Comparison of ENCODE assay signal across 13 cellular contexts in the genomic region with DNA sequence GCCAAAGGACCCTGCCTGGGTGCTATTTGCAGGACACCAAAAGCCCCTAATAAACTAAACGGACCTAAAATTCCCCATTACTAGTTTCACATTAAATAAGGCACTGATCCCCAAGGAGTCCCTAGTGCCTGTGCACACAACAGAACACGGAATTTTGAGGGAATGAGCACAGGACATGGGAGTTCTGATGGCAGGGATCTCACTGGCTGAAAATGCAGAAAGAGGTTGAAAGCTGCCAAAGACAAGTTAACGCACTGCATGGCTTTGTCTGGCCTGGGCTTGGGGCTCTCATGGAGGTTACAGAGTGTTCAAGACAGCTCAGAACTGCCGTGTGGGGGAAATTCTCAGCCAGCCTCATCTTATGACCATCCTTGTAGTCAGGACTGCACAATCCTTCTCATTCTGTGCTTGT. TPM values are rescaled to one million over a fixed set of nuclear protein-coding genes. Genes with fewer than 3 reads are reported as not detected.
A peak's percentile ranks its signal among the peaks of the same experiment; 100 is the strongest.
DNase-seq lines count a peak whose midpoint lies in the region; ATAC-seq and TF ChIP-seq lines count a peak whose summit lies in the region.
"Had no signal": no experiment of that assay in that cellular context is flagged by ENCODE, and none has a peak within 500 bp of the region (broad histone marks: within the 10 kb centered on the region; RNA-seq: fewer than 3 reads in every experiment).

No MANE protein-coding gene starts in this region.

- POLR2A ChIA-PET in SK-N-SH (lab: Yijun Ruan, JAX) (no interaction called here), HEK293T (lab: Yijun Ruan, JAX) (no interaction called here)

- H3K9me2 ChIP-seq in SK-N-SH = no peaks in the 10 kb centered on the region

- H3K9ac ChIP-seq in SK-N-SH = no peak overlapping the region

- DNase-seq in SK-N-SH = no peak
- no peak for DNase-seq in stimulated activated naive CD8-positive, alpha-beta T cell treated with anti-CD3 and anti-CD28 coated beads, Interleukin-15, Interleukin-2, amounts not matched to agents 100 U/mL and 50 U/mL, for 24 hours
- no peak for DNase-seq in HEK293T (ENCODE audit: extremely low spot score)
- DNase-seq in cerebellum (ENCODE audit: low spot score) = no peak
- DNase-seq in foreskin fibroblast = no peak
- DNase-seq: activated CD4-positive, alpha-beta T cell treated with anti-CD3 and anti-CD28 coated beads, Interleukin-2, amount 50 U/mL, for 48 hours; NCI-H2171 had no signal

- no peaks in the 10 kb centered on the region for H3K27me3 ChIP-seq in SK-N-SH (ENCODE audit: insufficient read depth)

- no peak for TF ChIP-seq RAD21 in SK-N-SH (IDR thresholded peaks at IDR 0.05; ENCODE audit: low read length)

- H3F3A ChIP-seq in SK-N-SH (replicated peaks; ENCODE audit: insufficient read depth) = no peaks in the 10 kb centered on the region

- no peak for TF ChIP-seq EP300 in SK-N-SH (IDR thresholded peaks at IDR 0.05; ENCODE audit: borderline replicate concordance in 1 of 2, low read depth in 1 of 2, low read length in 1 of 2)

- no peaks in the 10 kb centered on the region for H3K79me2 ChIP-seq in SK-N-SH (ENCODE audit: insufficient read depth)

- no peaks in the 10 kb centered on the region for H3K9me3 ChIP-seq in SK-N-SH

- ATAC-seq in SK-N-SH treated with all-trans-retinoic acid at 6 μM for 48 hours (no peak), HG02642 (IDR thresholded peaks at IDR 0.05; ENCODE audit: poor library complexity, unreplicated experiment) (peak; percentile 48), HG03469 (IDR thresholded peaks at IDR 0.05; ENCODE audit: unreplicated experiment) (peak; percentile 8)
- peak; percentile 41 for ATAC-seq in stimulated activated naive CD8-positive, alpha-beta T cell treated with anti-CD3 and anti-CD28 coated beads, Interleukin-15, Interleukin-2, amounts not matched to agents 100 U/mL and 50 U/mL, for 24 hours
- ATAC-seq: HepG2; naive thymus-derived CD8-positive, alpha-beta T cell had no signal

- no peak overlapping the region for H3K27ac ChIP-seq in SK-N-SH (ENCODE audit: low read depth in 2 of 2, low read length in 1 of 2)
- H3K27ac ChIP-seq: 22Rv1 had no signal

- CTCF ChIA-PET in SK-N-SH (lab: Yijun Ruan, JAX) = interaction anchor here (0.9 kb wide), 1 partner anchor 257 kb away, joined by 3 read pairs; no protein-coding TSS in a partner anchor
- CTCF ChIA-PET in HEK293T (lab: Yijun Ruan, JAX) = no interaction called here

- H3K4me1 ChIP-seq in SK-N-SH (ENCODE audit: control insufficient read depth in 1 of 2, insufficient read depth in 2 of 2, low read depth in 1 of 2, low read length in 1 of 2) = peaks cover 0 to 23% of the 10 kb centered on the region in 2 experiments; a peak in 2 of 4 replicates

- no peaks in the 10 kb centered on the region for H4K20me1 ChIP-seq in SK-N-SH (ENCODE audit: insufficient read depth)

- no peak overlapping the region for H3K4me2 ChIP-seq in SK-N-SH

- 0 out of 2 replicates have a peak overlapping the region, but pooled peaks have one; percentile 21 for H2AFZ ChIP-seq in SK-N-SH (ENCODE audit: low read depth)

- TF ChIP-seq CTCF in SK-N-SH (IDR thresholded peaks at IDR 0.05) (no peak), foreskin fibroblast (IDR thresholded peaks at IDR 0.05; ENCODE audit: low read depth, low read length) (no peak)

- H3K36me3 ChIP-seq in SK-N-SH (replicated peaks in 1 of 2; ENCODE audit: control insufficient read depth in 1 of 2, insufficient read depth in 2 of 2, low read length in 1 of 2) = no peaks in the 10 kb centered on the region

- 90% methylated on average over 4 of the region's 4 CpGs for WGBS in SK-N-SH (ENCODE audit: low lambda C conversion rate)

- H3K4me3 ChIP-seq in SK-N-SH (ENCODE audit: low read depth in 2 of 2, low read length in 1 of 2) (no peak overlapping the region), foreskin fibroblast (ENCODE audit: low read depth in 1 of 2, low read length in 2 of 2) (no peak overlapping the region)

TF ChIP-seq in SK-N-SH, 30 proteins besides CTCF, POLR2A, EP300 and RAD21 (continues in another document):
- TF ChIP-seq FOXJ3 (CRISPR knock-in tag; IDR thresholded peaks at IDR 0.05) (no peak), TCF12 (IDR thresholded peaks at IDR 0.05) (no peak), FOXM1 (IDR thresholded peaks at IDR 0.05; ENCODE audit: low read depth) (no peak), TEAD4 (IDR thresholded peaks at IDR 0.05; ENCODE audit: borderline replicate concordance, insufficient read depth) (no peak), POLR2AphosphoS5 (IDR thresholded peaks at IDR 0.05; ENCODE audit: low read depth, low read length) (no peak)
- TF ChIP-seq, protein P1, sequence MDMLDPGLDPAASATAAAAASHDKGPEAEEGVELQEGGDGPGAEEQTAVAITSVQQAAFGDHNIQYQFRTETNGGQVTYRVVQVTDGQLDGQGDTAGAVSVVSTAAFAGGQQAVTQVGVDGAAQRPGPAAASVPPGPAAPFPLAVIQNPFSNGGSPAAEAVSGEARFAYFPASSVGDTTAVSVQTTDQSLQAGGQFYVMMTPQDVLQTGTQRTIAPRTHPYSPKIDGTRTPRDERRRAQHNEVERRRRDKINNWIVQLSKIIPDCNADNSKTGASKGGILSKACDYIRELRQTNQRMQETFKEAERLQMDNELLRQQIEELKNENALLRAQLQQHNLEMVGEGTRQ (IDR thresholded peaks at IDR 0.05; ENCODE audit: borderline replicate concordance, low read depth, low read length) = no peak
- TF ChIP-seq, protein P2, sequence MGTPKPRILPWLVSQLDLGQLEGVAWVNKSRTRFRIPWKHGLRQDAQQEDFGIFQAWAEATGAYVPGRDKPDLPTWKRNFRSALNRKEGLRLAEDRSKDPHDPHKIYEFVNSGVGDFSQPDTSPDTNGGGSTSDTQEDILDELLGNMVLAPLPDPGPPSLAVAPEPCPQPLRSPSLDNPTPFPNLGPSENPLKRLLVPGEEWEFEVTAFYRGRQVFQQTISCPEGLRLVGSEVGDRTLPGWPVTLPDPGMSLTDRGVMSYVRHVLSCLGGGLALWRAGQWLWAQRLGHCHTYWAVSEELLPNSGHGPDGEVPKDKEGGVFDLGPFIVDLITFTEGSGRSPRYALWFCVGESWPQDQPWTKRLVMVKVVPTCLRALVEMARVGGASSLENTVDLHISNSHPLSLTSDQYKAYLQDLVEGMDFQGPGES (IDR thresholded peaks at IDR 0.05; ENCODE audit: low read depth, low read length) = no peak

TF ChIP-seq in SK-N-SH treated with all-trans-retinoic acid at 6 μM for 48 hours, 23 proteins besides CTCF, POLR2A, EP300 and RAD21:
- TF ChIP-seq ZFP3 (CRISPR knock-in tag; IDR thresholded peaks at IDR 0.05) (no peak), SNAI2 (CRISPR knock-in tag; IDR thresholded peaks at IDR 0.05) (no peak)

TF ChIP-seq in HEK293T, 16 proteins besides CTCF, POLR2A, EP300 and RAD21:
- TF ChIP-seq HDGF (IDR thresholded peaks at IDR 0.05; ENCODE audit: borderline replicate concordance) = no peak
- TF ChIP-seq SUZ12 (IDR thresholded peaks at IDR 0.05) = no peak
- TF ChIP-seq CTBP1 (IDR thresholded peaks at IDR 0.05; ENCODE audit: borderline replicate concordance) = no peak
- TF ChIP-seq FOXA1 (IDR thresholded peaks at IDR 0.05) = no peak
- no peak for TF ChIP-seq LEF1 (IDR thresholded peaks at IDR 0.05; ENCODE audit: borderline replicate concordance)
- no peak for TF ChIP-seq L3MBTL2 (conservative IDR thresholded peaks at IDR 0.05)
- TF ChIP-seq TARDBP (IDR thresholded peaks at IDR 0.05) = no peak
- no peak for TF ChIP-seq ZNF384 (IDR thresholded peaks at IDR 0.05)

RNA-seq across cellular contexts. Expression of a gene that starts 15.6 kb away (rescaled TPM):
- 49.5 and 52.7 TPM in 2 replicates for polyA plus RNA-seq in SK-N-SH (2012; rRNA removed)
- 64.4 and 75.2 TPM in 2 replicates for polyA plus RNA-seq in SK-N-SH (2012; cell fraction: cytosol; rRNA removed)
- 18.5 and 36.8 TPM in 2 replicates for polyA plus RNA-seq in SK-N-SH (2012; cell fraction: nucleus; rRNA removed)
- total RNA-seq in cerebellum = 88.4 TPM
